ENCODE assay signal across 14 cellular contexts in genomic region chr10:69571618-69572158, GRCh38. TPM values are rescaled to one million over a fixed set of nuclear protein-coding genes. Genes with fewer than 3 reads are reported as not detected.
DNase-seq lines count a peak whose midpoint lies in the region; ATAC-seq, FAIRE-seq and TF ChIP-seq lines count a peak whose summit lies in the region.
"Had no signal": no experiment of that assay in that cellular context is flagged by ENCODE, and none has a peak within 500 bp of the region (broad histone marks: within the 10 kb centered on the region; RNA-seq: fewer than 3 reads in every experiment).

No MANE protein-coding gene starts in this region.

- H3K9me3 Mint-ChIP-seq in activated T-helper 17 cell treated with anti-CD3 and anti-CD28 coated beads, Interleukin-2, amount 50 U/mL, for 72 hours = no peaks in the 10 kb centered on the region

- peak overlapping the region; percentile 50 to 69 (median 56); a peak in 19 of 20 replicates for H3K4me3 ChIP-seq in BLaER1 treated with 17β-estradiol and CSF1 and Interleukin-3, amounts not matched to agents 10 nM and 100 nM
- no peak overlapping the region for H3K4me3 ChIP-seq in sigmoid colon

- peaks cover 0 to 15% (median 0%) of the 10 kb centered on the region in 11 experiments; a peak in 6 of 22 replicates for H3K9me3 ChIP-seq in BLaER1 treated with 17β-estradiol and CSF1 and Interleukin-3, amounts not matched to agents 10 nM and 100 nM (replicated peaks in 1 of 11)
- H3K9me3 ChIP-seq in sigmoid colon = no peaks in the 10 kb centered on the region
- H3K9me3 ChIP-seq: gastroesophageal sphincter had no signal

- TF ChIP-seq POLR2A in H54 (IDR thresholded peaks at IDR 0.05; ENCODE audit: low read depth, low read length) (no peak), sigmoid colon (IDR thresholded peaks at IDR 0.05) (no peak)

- no peak for TF ChIP-seq EP300 in sigmoid colon (IDR thresholded peaks at IDR 0.05)

- DNase-seq in ELF-1 (ENCODE audit: low read depth, low spot score) = peak; percentile 47
- peak; percentile 38 for DNase-seq in islet precursor cell
- DNase-seq in H54 (ENCODE audit: insufficient read length, low spot score) = no peak
- DNase-seq in NCI-H774 (lab: John Stamatoyannopoulos, UW) = no peak
- no peak for DNase-seq in sigmoid colon
- DNase-seq in G401 (ENCODE audit: low spot score) = no peak
- DNase-seq: aorta, NCI-H446 treated with DMSO at 0.1 percent for 48 hours, RPMI8226 had no signal

- ATAC-seq in activated T-helper 17 cell treated with anti-CD3 and anti-CD28 coated beads, Interleukin-2, amount 50 U/mL, for 72 hours (replicated peaks) = no peak
- ATAC-seq: gastroesophageal sphincter had no signal

- H3K27ac ChIP-seq in BLaER1 treated with 17β-estradiol and CSF1 and Interleukin-3, amounts not matched to agents 10 nM and 100 nM = no peak overlapping the region
- H3K27ac ChIP-seq in sigmoid colon = no peak overlapping the region
- H3K27ac ChIP-seq: C4-2B, gastroesophageal sphincter had no signal

- 3 to 8% methylated on average over 25 of the region's 25 CpGs for WGBS in sigmoid colon, 2 donors

- H3K27me3 Mint-ChIP-seq in activated T-helper 17 cell treated with anti-CD3 and anti-CD28 coated beads, Interleukin-2, amount 50 U/mL, for 72 hours = peaks cover 69% of the 10 kb centered on the region

- in situ Hi-C loops in G401 (cut with HindIII; ENCODE audit: low sequenced_read_pairs) = no loop called here

- H3K36me3 ChIP-seq in BLaER1 treated with 17β-estradiol and CSF1 and Interleukin-3, amounts not matched to agents 10 nM and 100 nM = no peaks in the 10 kb centered on the region; a peak in 1 of 22 replicates
- H3K36me3 ChIP-seq in sigmoid colon = no peaks in the 10 kb centered on the region
- H3K36me3 ChIP-seq: gastroesophageal sphincter had no signal

- H3K4me2 ChIP-seq in BLaER1 treated with 17β-estradiol and CSF1 and Interleukin-3, amounts not matched to agents 10 nM and 100 nM = peak overlapping the region; percentile 80 to 99 (median 94)

- H3K27ac Mint-ChIP-seq in activated T-helper 17 cell treated with anti-CD3 and anti-CD28 coated beads, Interleukin-2, amount 50 U/mL, for 72 hours = no peak overlapping the region

- intact Hi-C loops in sigmoid colon (cut with DNase I) = no loop called here

- H3K4me3 Mint-ChIP-seq in activated T-helper 17 cell treated with anti-CD3 and anti-CD28 coated beads, Interleukin-2, amount 50 U/mL, for 72 hours = peak overlapping the region; percentile 78

- peaks cover 84 to 99% (median 93%) of the 10 kb centered on the region in 11 experiments for H3K27me3 ChIP-seq in BLaER1 treated with 17β-estradiol and CSF1 and Interleukin-3, amounts not matched to agents 10 nM and 100 nM
- peaks cover 52 to 100% (median 93%) of the 10 kb centered on the region in 3 donors for H3K27me3 ChIP-seq in sigmoid colon

- peaks cover 20 to 53% (median 40%) of the 10 kb centered on the region in 11 experiments; a peak in 21 of 22 replicates for H4K20me1 ChIP-seq in BLaER1 treated with 17β-estradiol and CSF1 and Interleukin-3, amounts not matched to agents 10 nM and 100 nM

- no peak for TF ChIP-seq CTCF in sigmoid colon (IDR thresholded peaks at IDR 0.05)

- peaks cover 6% of the 10 kb centered on the region for H3K4me1 Mint-ChIP-seq in activated T-helper 17 cell treated with anti-CD3 and anti-CD28 coated beads, Interleukin-2, amount 50 U/mL, for 72 hours

- peaks cover 8% of the 10 kb centered on the region for H3K36me3 Mint-ChIP-seq in activated T-helper 17 cell treated with anti-CD3 and anti-CD28 coated beads, Interleukin-2, amount 50 U/mL, for 72 hours (ENCODE audit: low read depth)

- H3K9ac ChIP-seq in BLaER1 treated with 17β-estradiol and CSF1 and Interleukin-3, amounts not matched to agents 10 nM and 100 nM = peak overlapping the region in 5 of 11 experiments; percentile 42 to 67 (median 60); a peak in 3 of 22 replicates

- FAIRE-seq in H54 (lab: Jason Lieb, UNC) = no peak
- FAIRE-seq: TTC549 had no signal

- peaks cover 35 to 42% (median 38%) of the 10 kb centered on the region in 10 experiments for H3K4me1 ChIP-seq in BLaER1 treated with 17β-estradiol and CSF1 and Interleukin-3, amounts not matched to agents 10 nM and 100 nM
- peaks cover 0 to 29% (median 18%) of the 10 kb centered on the region in 4 donors for H3K4me1 ChIP-seq in sigmoid colon

RNA-seq across cellular contexts. Expression of gene NEUROG3, which starts 1.5 kb away (rescaled TPM):
- total RNA-seq in activated T-helper 17 cell treated with anti-CD3 and anti-CD28 coated beads, Interleukin-2, amount 50 U/mL, for 72 hours = 1 to 10 TPM in 1 of 2 donors, under 1 TPM in 1; 0.78 to 1.1 TPM
- not detected for total RNA-seq in sigmoid colon
- 1 to 10 TPM; 1.2 to 1.4 (median 1.3) TPM for polyA plus RNA-seq in sigmoid colon
- not detected in 2 replicates for total RNA-seq in G401 (2014; rRNA removed; shearing (Covaris generic))
- total RNA-seq: aorta had no signal

RNA-seq across cellular contexts. Expression of gene FAM241B, which starts 58.4 kb away (rescaled TPM):
- total RNA-seq in activated T-helper 17 cell treated with anti-CD3 and anti-CD28 coated beads, Interleukin-2, amount 50 U/mL, for 72 hours = 10 to 100 TPM in 1 of 2 donors, 1 to 10 TPM in 1; 9.4 to 16.0 TPM
- 1 to 10 TPM; 3.0 to 6.3 (median 3.5) TPM for total RNA-seq in sigmoid colon
- 1 to 10 TPM; 2.5 to 6.9 (median 4.2) TPM for polyA plus RNA-seq in sigmoid colon
- total RNA-seq in G401 (2014; rRNA removed; shearing (Covaris generic)) = 27.8 and 36.7 TPM in 2 replicates

Comparison
In these comparisons a context has a peak if more than half of its experiments do, and no peak if none do; other contexts are left out.
1. H3K4me3 ChIP-seq: peak in BLaER1 treated with 17β-estradiol and CSF1 and Interleukin-3, amounts not matched to agents 10 nM and 100 nM (10 of 10); none in sigmoid colon (0 of 4).
2. DNase-seq: peak in ELF-1 (single experiment) and islet precursor cell (single experiment); none in H54 (single experiment), NCI-H774 (single experiment), sigmoid colon (single experiment) and G401 (single experiment).